In genomic region chr3:122383915-122384697, GRCh38 we compare ENCODE assay signal across 8 cellular contexts. TPM values are rescaled to one million over a fixed set of nuclear protein-coding genes. Genes with fewer than 3 reads are reported as not detected.
DNase-seq lines count a peak whose midpoint lies in the region; ATAC-seq and TF ChIP-seq lines count a peak whose summit lies in the region.

Gene FAM162A, plus strand, starts transcription at chr3:122384182. Its CDS starts 84 bp downstream, at chr3:122384266.

- H3K36me3 Mint-ChIP-seq in activated CD4-positive, alpha-beta T cell treated with anti-CD3 and anti-CD28 coated beads, Interleukin-2, amount 10 ng/mL, durations not matched to agents 24 days and 14 days (ENCODE audit: low read depth), result peaks cover 39% of the 10 kb centered on the region

- H3K4me3 ChIP-seq in BLaER1 treated with 17β-estradiol and CSF1 and Interleukin-3, amounts not matched to agents 10 nM and 100 nM, result peak within 1 kb of the TSS; percentile 75 to 94 (median 84)
- peak within 1 kb of the TSS; percentile 87 for H3K4me3 ChIP-seq in coronary artery

- peaks cover 0 to 18% (median 4%) of the 10 kb centered on the region in 11 experiments; a peak in 5 of 22 replicates for H4K20me1 ChIP-seq in BLaER1 treated with 17β-estradiol and CSF1 and Interleukin-3, amounts not matched to agents 10 nM and 100 nM

- intact Hi-C loops in activated CD4-positive, alpha-beta T cell treated with anti-CD3 and anti-CD28 coated beads, Interleukin-2, amount 10 ng/mL, durations not matched to agents 24 days and 14 days (cut with micrococcal nuclease), result loop anchor here (1.0 to 5.0 kb wide), 12 partner anchors 9 to 837 kb away; partner anchors contain the start of genes DTX3L, EAF2, GOLGB1 and IQCB1

- DNase-seq in NCI-H526 (lab: John Stamatoyannopoulos, UW), result peak; percentile 91 to 99
- peak; percentile 98 for DNase-seq in activated CD4-positive, alpha-beta T cell treated with anti-CD3 and anti-CD28 coated beads, Interleukin-2, amount 10 ng/mL, durations not matched to agents 24 days and 14 days
- DNase-seq in coronary artery (ENCODE audit: low spot score), result peak; percentile 94
- peak; percentile 97 for DNase-seq in left lobe of liver (ENCODE audit: low spot score)
- peak; percentile 88 for DNase-seq in stimulated activated CD4-positive, alpha-beta T cell treated with anti-CD3 and anti-CD28 coated beads, Interleukin-2, amount 100 ng/mL, for 48 hours

- peak; percentile 92 for ATAC-seq in GM19324 (IDR thresholded peaks at IDR 0.05; ENCODE audit: low FRiP score, unreplicated experiment)
- ATAC-seq in HG03469 (IDR thresholded peaks at IDR 0.05; ENCODE audit: unreplicated experiment), result peak; percentile 84
- ATAC-seq in left lobe of liver, result peak; percentile 94

- H3K27ac ChIP-seq in BLaER1 treated with 17β-estradiol and CSF1 and Interleukin-3, amounts not matched to agents 10 nM and 100 nM, result peak within 1 kb of the TSS; percentile 56 to 91 (median 82); a peak in 21 of 22 replicates
- H3K27ac ChIP-seq in coronary artery, result peak within 1 kb of the TSS; percentile 68 to 93

- peak within 1 kb of the TSS; percentile 97 for H3K4me3 Mint-ChIP-seq in activated CD4-positive, alpha-beta T cell treated with anti-CD3 and anti-CD28 coated beads, Interleukin-2, amount 10 ng/mL, durations not matched to agents 24 days and 14 days

- no peaks in the 10 kb centered on the region for H3K9me3 ChIP-seq in BLaER1 treated with 17β-estradiol and CSF1 and Interleukin-3, amounts not matched to agents 10 nM and 100 nM (replicated peaks in 1 of 11)

- H3K9me3 Mint-ChIP-seq in activated CD4-positive, alpha-beta T cell treated with anti-CD3 and anti-CD28 coated beads, Interleukin-2, amount 10 ng/mL, durations not matched to agents 24 days and 14 days, result no peaks in the 10 kb centered on the region

- no peaks in the 10 kb centered on the region for H3K27me3 ChIP-seq in BLaER1 treated with 17β-estradiol and CSF1 and Interleukin-3, amounts not matched to agents 10 nM and 100 nM

- no peaks in the 10 kb centered on the region for H3K27me3 Mint-ChIP-seq in activated CD4-positive, alpha-beta T cell treated with anti-CD3 and anti-CD28 coated beads, Interleukin-2, amount 10 ng/mL, durations not matched to agents 24 days and 14 days

- H3K36me3 ChIP-seq in BLaER1 treated with 17β-estradiol and CSF1 and Interleukin-3, amounts not matched to agents 10 nM and 100 nM, result peaks cover 0 to 33% (median 11%) of the 10 kb centered on the region in 11 experiments; a peak in 11 of 22 replicates

- peak; percentile 0 for TF ChIP-seq CTCF in coronary artery (IDR thresholded peaks at IDR 0.05)

- peaks cover 44 to 73% (median 58%) of the 10 kb centered on the region in 10 experiments for H3K4me1 ChIP-seq in BLaER1 treated with 17β-estradiol and CSF1 and Interleukin-3, amounts not matched to agents 10 nM and 100 nM

- H3K9ac ChIP-seq in BLaER1 treated with 17β-estradiol and CSF1 and Interleukin-3, amounts not matched to agents 10 nM and 100 nM, result peak within 1 kb of the TSS; percentile 82 to 90 (median 85)

- H3K4me2 ChIP-seq in BLaER1 treated with 17β-estradiol and CSF1 and Interleukin-3, amounts not matched to agents 10 nM and 100 nM, result peak within 1 kb of the TSS; percentile 79 to 98 (median 93)

- H3K27ac Mint-ChIP-seq in activated CD4-positive, alpha-beta T cell treated with anti-CD3 and anti-CD28 coated beads, Interleukin-2, amount 10 ng/mL, durations not matched to agents 24 days and 14 days, result peak within 1 kb of the TSS; percentile 96

- H3K4me1 Mint-ChIP-seq in activated CD4-positive, alpha-beta T cell treated with anti-CD3 and anti-CD28 coated beads, Interleukin-2, amount 10 ng/mL, durations not matched to agents 24 days and 14 days, result peaks cover 63% of the 10 kb centered on the region

RNA-seq across cellular contexts. Expression of gene FAM162A, which starts in this region (rescaled TPM):
- total RNA-seq in activated CD4-positive, alpha-beta T cell treated with anti-CD3 and anti-CD28 coated beads, Interleukin-2, amount 10 ng/mL, durations not matched to agents 24 days and 14 days, result 77.8 and 84.9 TPM in 2 replicates
- 49.9 TPM for total RNA-seq in left lobe of liver

Comparison
In these comparisons a context has a peak if more than half of its experiments do, and no peak if none do; other contexts are left out.
1. Peak in every context shown above with its lines: DNase-seq, ATAC-seq, H3K4me3 ChIP-seq and H3K27ac ChIP-seq.